In genomic region chr11:128496684-128497056, GRCh38 we compare ENCODE assay signal across 8 cellular contexts.
DNase-seq lines count a peak whose midpoint lies in the region; ATAC-seq and TF ChIP-seq lines count a peak whose summit lies in the region.

No MANE protein-coding gene starts in this region.

- H3K27ac ChIP-seq in SJSA1 (peak overlapping the region; percentile 83), left ventricle myocardium inferior (replicated peaks) (peak overlapping the region; percentile 97), thoracic aorta (peak overlapping the region; percentile 81 to 84)

- TF ChIP-seq CTCF in left ventricle myocardium inferior (IDR thresholded peaks at IDR 0.05; ENCODE audit: borderline replicate concordance), result no peak
- no peak for TF ChIP-seq CTCF in thoracic aorta (IDR thresholded peaks at IDR 0.05)

- intact Hi-C loops in left ventricle myocardium inferior (cut with micrococcal nuclease), result no loop called here

- DNase-seq in SIG-M5 treated with dmso at 0.1 percent for 504 hours (lab: John Stamatoyannopoulos, UW; ENCODE audit: unreplicated experiment) (peak; percentile 78), SIG-M5 (lab: John Stamatoyannopoulos, UW) (no peak), SJSA1 (ENCODE audit: low read depth in 1 of 2, low spot score in 2 of 2) (peak in 1 of 2 experiments; percentile 73), left ventricle myocardium inferior (no peak), thoracic aorta (ENCODE audit: low spot score) (no peak), RPMI8226 (no peak), germinal center (ENCODE audit: low spot score) (no peak)

- H3K36me3 ChIP-seq in SJSA1 (peaks cover 28% of the 10 kb centered on the region), left ventricle myocardium inferior (no peaks in the 10 kb centered on the region), thoracic aorta (no peaks in the 10 kb centered on the region)

- H3K27me3 ChIP-seq in SJSA1 (replicated peaks) (no peaks in the 10 kb centered on the region), left ventricle myocardium inferior (ENCODE audit: low read depth) (no peaks in the 10 kb centered on the region), thoracic aorta (replicated peaks; ENCODE audit: insufficient read depth) (no peaks in the 10 kb centered on the region)

- H3K4me1 ChIP-seq in SJSA1 (replicated peaks) (peaks cover 95% of the 10 kb centered on the region), left ventricle myocardium inferior (peaks cover 100% of the 10 kb centered on the region), thoracic aorta (ENCODE audit: control insufficient read depth in 1 of 2, low read depth in 2 of 2) (peaks cover 71 to 95% of the 10 kb centered on the region in 2 donors)

- H3K4me3 ChIP-seq in SJSA1, result no peak overlapping the region
- H3K4me3 ChIP-seq in left ventricle myocardium inferior, result peak overlapping the region; percentile 57
- H3K4me3 ChIP-seq in thoracic aorta, result peak overlapping the region; percentile 57

- H3K9me3 ChIP-seq in SJSA1 (replicated peaks) (no peaks in the 10 kb centered on the region), left ventricle myocardium inferior (replicated peaks) (no peaks in the 10 kb centered on the region), thoracic aorta (no peaks in the 10 kb centered on the region)

- ATAC-seq in thoracic aorta (ENCODE audit: insufficient number of reproducible peaks, low FRiP score, low read depth), result peak; percentile 23
- no peak for ATAC-seq in HG02852 (IDR thresholded peaks at IDR 0.05; ENCODE audit: unreplicated experiment)
